Comparison of ENCODE assay signal across 8 cellular contexts in genomic region chr20:51220293-51220706, GRCh38.
DNase-seq lines count a peak whose midpoint lies in the region; ATAC-seq and TF ChIP-seq lines count a peak whose summit lies in the region.

No MANE protein-coding gene starts in this region.

- H3K4me3 ChIP-seq in LNCaP clone FGC (ENCODE audit: low read depth, low read length) (no peak overlapping the region), fibroblast of lung (replicated peaks in 1 of 4; ENCODE audit: control extremely low read depth in 1 of 4, insufficient read depth in 1 of 4, low read depth in 3 of 4, low read length in 4 of 4) (no peak overlapping the region), prostate gland (no peak overlapping the region)

- ATAC-seq in GM19324 (IDR thresholded peaks at IDR 0.05; ENCODE audit: low FRiP score, unreplicated experiment) = no peak

- intact Hi-C loops in prostate gland (cut with DNase I) = no loop called here

- TF ChIP-seq CTCF in LNCaP clone FGC (IDR thresholded peaks at IDR 0.05; ENCODE audit: control insufficient read depth, extremely low read depth, insufficient read depth) (peak; percentile 55), fibroblast of lung (conservative IDR thresholded peaks at IDR 0.05 in 1 of 2, IDR thresholded peaks at IDR 0.05 in 1 of 2; ENCODE audit: low read depth in 1 of 2, low read length in 2 of 2) (peak; percentile 61 to 73), prostate gland (IDR thresholded peaks at IDR 0.05) (peak; percentile 46 to 76 (median 52))

- no peak overlapping the region for H3K27ac ChIP-seq in fibroblast of lung (ENCODE audit: insufficient read depth, low read length)
- H3K27ac ChIP-seq in prostate gland = no peak overlapping the region

- no peak for TF ChIP-seq POLR2A in prostate gland (IDR thresholded peaks at IDR 0.05)

- H4K20me1 ChIP-seq in fibroblast of lung (ENCODE audit: control insufficient read depth, extremely low read depth, insufficient read depth, low read length) = no peaks in the 10 kb centered on the region

- H3K9me3 ChIP-seq in fibroblast of lung (ENCODE audit: control insufficient read depth, insufficient read depth, low read depth, low read length) (no peaks in the 10 kb centered on the region), prostate gland (no peaks in the 10 kb centered on the region)

- WGBS in prostate gland = 9% methylated on average over 15 of the region's 15 CpGs

- no peak overlapping the region for H3K4me2 ChIP-seq in fibroblast of lung (ENCODE audit: extremely low read depth, insufficient read depth, low read length)

- no peaks in the 10 kb centered on the region for H3K4me1 ChIP-seq in fibroblast of lung (ENCODE audit: control insufficient read depth, extremely low read depth, insufficient read depth, low read length)
- H3K4me1 ChIP-seq in prostate gland (replicated peaks) = no peaks in the 10 kb centered on the region

- H3K9ac ChIP-seq in fibroblast of lung (ENCODE audit: insufficient read depth, low read length) = no peak overlapping the region

- H3K36me3 ChIP-seq in fibroblast of lung (ENCODE audit: control insufficient read depth, insufficient read depth, low read length) = no peaks in the 10 kb centered on the region
- no peaks in the 10 kb centered on the region for H3K36me3 ChIP-seq in prostate gland

- no peaks in the 10 kb centered on the region for H3K79me2 ChIP-seq in fibroblast of lung (ENCODE audit: control insufficient read depth, insufficient read depth, low read length)

- H2AFZ ChIP-seq in fibroblast of lung (ENCODE audit: low read length) = no peak overlapping the region

- H3K27me3 ChIP-seq in fibroblast of lung (ENCODE audit: control insufficient read depth, insufficient read depth, low read length) (peaks cover 14% of the 10 kb centered on the region), prostate gland (replicated peaks; ENCODE audit: insufficient read depth) (no peaks in the 10 kb centered on the region)

- DNase-seq in COLO668 (lab: John Stamatoyannopoulos, UW; ENCODE audit: unreplicated experiment) (peak; percentile 7), LNCaP clone FGC (ENCODE audit: low read depth) (no peak), activated T-cell treated with anti-CD3 and anti-CD28 coated beads for 1 hour (ENCODE audit: low read depth) (peak; percentile 39), fibroblast of lung (ENCODE audit: low read depth in 2 of 2) (peak in 1 of 2 donors; percentile 3), prostate gland (ENCODE audit: low spot score) (no peak), GF-D8 (lab: John Stamatoyannopoulos, UW) (no peak), HCEC 1CT (no peak)

Comparison
In these comparisons a context has a peak if more than half of its experiments do, and no peak if none do; other contexts are left out.
1. DNase-seq: peak in COLO668 (single experiment) and activated T-cell treated with anti-CD3 and anti-CD28 coated beads for 1 hour (single experiment); none in LNCaP clone FGC (single experiment), prostate gland (single experiment), GF-D8 (single experiment) and HCEC 1CT (single experiment).
2. Peak in every context shown above with its lines, with median percentiles within 50 percentile points of each other: CTCF ChIP-seq.